ENCODE assay signal across 13 cellular contexts in genomic region chr9:95057121-95057520, GRCh38.
DNase-seq lines count a peak whose midpoint lies in the region; ATAC-seq, FAIRE-seq and TF ChIP-seq lines count a peak whose summit lies in the region.
"Had no signal": no experiment of that assay in that cellular context is flagged by ENCODE, and none has a peak within 500 bp of the region (broad histone marks: within the 10 kb centered on the region; RNA-seq: fewer than 3 reads in every experiment).

No MANE protein-coding gene starts in this region.

- H3K4me1 Mint-ChIP-seq in GM23338 = peaks cover 38% of the 10 kb centered on the region
- H3K4me1 Mint-ChIP-seq: activated naive CD4-positive, alpha-beta T cell treated with anti-CD3 and anti-CD28 coated beads, Interleukin-2, amount 50 U/mL, for 24 hours; memory B cell had no signal

- H3K9me3 Mint-ChIP-seq in GM23338 = no peaks in the 10 kb centered on the region
- H3K9me3 Mint-ChIP-seq: activated naive CD4-positive, alpha-beta T cell treated with anti-CD3 and anti-CD28 coated beads, Interleukin-2, amount 50 U/mL, for 24 hours; memory B cell had no signal

- no peak overlapping the region for H2AFZ ChIP-seq in GM23338

- intact Hi-C loops in esophagus muscularis mucosa (cut with DNase I) = loop anchor here (5.0 kb wide), 1 partner anchor 50 kb away; no protein-coding TSS in a partner anchor
- intact Hi-C loops in pancreas (cut with DNase I) = no loop called here

- H3K4me2 ChIP-seq in GM23338 = no peak overlapping the region

- H3K36me3 ChIP-seq in esophagus muscularis mucosa = peaks cover 0 to 20% (median 6%) of the 10 kb centered on the region in 4 donors
- peaks cover 0 to 21% (median 0%) of the 10 kb centered on the region in 3 donors for H3K36me3 ChIP-seq in pancreas
- no peaks in the 10 kb centered on the region for H3K36me3 ChIP-seq in GM23338 (ENCODE audit: insufficient read depth)

- H3K9me3 ChIP-seq in esophagus muscularis mucosa (no peaks in the 10 kb centered on the region), pancreas (no peaks in the 10 kb centered on the region)

- DNase-seq in COLO668 (lab: John Stamatoyannopoulos, UW; ENCODE audit: unreplicated experiment) (peak; percentile 19), OCI-M1 (lab: John Stamatoyannopoulos, UW) (peak; percentile 7), esophagus muscularis mucosa (ENCODE audit: extremely low spot score) (no peak), pancreas (no peak), NCI-H524 (lab: John Stamatoyannopoulos, UW) (no peak), dermis blood vessel endothelial cell (no peak), GM23338 (ENCODE audit: low spot score) (no peak)
- DNase-seq: activated CD4-positive, CD25-positive, alpha-beta regulatory T cell treated with anti-CD3 and anti-CD28 coated beads, Interleukin-2, amount 50 U/mL, for 72 hours; stimulated activated CD4-positive, alpha-beta T cell treated with anti-CD3 and anti-CD28 coated beads, Interleukin-2, amount 100 ng/mL, for 24 hours had no signal

- no peaks in the 10 kb centered on the region; the same call in 1 of the 2 replicates for H4K20me1 ChIP-seq in GM23338 (replicated peaks; ENCODE audit: insufficient read depth)

- H3K27me3 Mint-ChIP-seq in GM23338 (ENCODE audit: insufficient read depth, low read depth, poor library complexity) = peaks cover 9% of the 10 kb centered on the region
- H3K27me3 Mint-ChIP-seq: activated naive CD4-positive, alpha-beta T cell treated with anti-CD3 and anti-CD28 coated beads, Interleukin-2, amount 50 U/mL, for 24 hours; memory B cell had no signal

- WGBS in esophagus muscularis mucosa = 32% methylated on average over 10 of the region's 10 CpGs
- WGBS in pancreas, 2 donors = 17 to 25% methylated on average over 10 of the region's 10 CpGs

- no peak overlapping the region for H3K4me3 Mint-ChIP-seq in GM23338
- H3K4me3 Mint-ChIP-seq: activated naive CD4-positive, alpha-beta T cell treated with anti-CD3 and anti-CD28 coated beads, Interleukin-2, amount 50 U/mL, for 24 hours; memory B cell had no signal

- no peaks in the 10 kb centered on the region for H3K27me3 ChIP-seq in esophagus muscularis mucosa
- H3K27me3 ChIP-seq in pancreas = no peaks in the 10 kb centered on the region
- no peaks in the 10 kb centered on the region for H3K27me3 ChIP-seq in GM23338 (ENCODE audit: insufficient read depth)

- H3K27ac Mint-ChIP-seq in GM23338 = no peak overlapping the region
- H3K27ac Mint-ChIP-seq: activated naive CD4-positive, alpha-beta T cell treated with anti-CD3 and anti-CD28 coated beads, Interleukin-2, amount 50 U/mL, for 24 hours; memory B cell had no signal

- H3K4me3 ChIP-seq in esophagus muscularis mucosa (peak overlapping the region; percentile 36 to 49 (median 44)), pancreas (peak overlapping the region in 2 of 4 donors; percentile 6 to 9), GM23338 (no peak overlapping the region)

- TF ChIP-seq POLR2A in esophagus muscularis mucosa (IDR thresholded peaks at IDR 0.05; ENCODE audit: low read depth) (no peak), GM18505 (IDR thresholded peaks at IDR 0.05; ENCODE audit: borderline replicate concordance, extremely low read depth, insufficient read depth, insufficient read length) (no peak)

- H3K9me2 ChIP-seq in GM23338 (ENCODE audit: insufficient read depth) = no peaks in the 10 kb centered on the region

- H3F3A ChIP-seq in GM23338 (replicated peaks; ENCODE audit: low read depth) = no peaks in the 10 kb centered on the region

- H3K36me3 Mint-ChIP-seq in GM23338 (ENCODE audit: low read depth) = no peaks in the 10 kb centered on the region

- TF ChIP-seq CTCF in esophagus muscularis mucosa (IDR thresholded peaks at IDR 0.05) = no peak
- no peak for TF ChIP-seq CTCF in pancreas (IDR thresholded peaks at IDR 0.05)
- no peak for TF ChIP-seq CTCF in GM23338 (conservative IDR thresholded peaks at IDR 0.05; ENCODE audit: low read depth in 2 of 2)

- FAIRE-seq in pancreas (lab: Jason Lieb, UNC) = no peak
- FAIRE-seq: frontal cortex had no signal

- no peak for TF ChIP-seq EP300 in esophagus muscularis mucosa (IDR thresholded peaks at IDR 0.05)

- H3K27ac ChIP-seq in esophagus muscularis mucosa (replicated peaks in 1 of 4) (peak overlapping the region; percentile 86 to 95 (median 87)), pancreas (peak overlapping the region in 3 of 4 donors; percentile 8 to 70 (median 59)), GM23338 (ENCODE audit: low read depth) (no peak overlapping the region)

- H3K79me2 ChIP-seq in GM23338 (replicated peaks; ENCODE audit: insufficient read depth) = no peaks in the 10 kb centered on the region

- ATAC-seq in pancreas (peak; percentile 15 to 38 (median 26)), GM18505 (IDR thresholded peaks at IDR 0.05; ENCODE audit: unreplicated experiment) (no peak), GM23338 (no peak)

- H3K4me1 ChIP-seq in esophagus muscularis mucosa (peaks cover 94 to 100% (median 99%) of the 10 kb centered on the region in 4 donors), pancreas (peaks cover 68 to 85% (median 70%) of the 10 kb centered on the region in 3 donors), GM23338 (ENCODE audit: insufficient read depth) (peaks cover 18% of the 10 kb centered on the region)

TF ChIP-seq in GM23338, 12 proteins besides CTCF, POLR2A, EP300 and RAD21 (continues in another document):
- TF ChIP-seq EZH2phosphoT487 (IDR thresholded peaks at IDR 0.05; ENCODE audit: unreplicated experiment) = no peak
- no peak for TF ChIP-seq ZNF114 (CRISPR knock-in tag; IDR thresholded peaks at IDR 0.05)
- TF ChIP-seq ZNF331 (CRISPR knock-in tag; IDR thresholded peaks at IDR 0.05; ENCODE audit: low read depth) = no peak
- TF ChIP-seq POLR2AphosphoS5 (IDR thresholded peaks at IDR 0.05; ENCODE audit: low read depth) = no peak
- TF ChIP-seq EZH2 (IDR thresholded peaks at IDR 0.05; ENCODE audit: low read depth, unreplicated experiment) = no peak
- TF ChIP-seq ZNF462 (CRISPR knock-in tag; IDR thresholded peaks at IDR 0.05) = no peak
- no peak for TF ChIP-seq NANOG (IDR thresholded peaks at IDR 0.05; ENCODE audit: borderline replicate concordance)
- TF ChIP-seq JUNB (IDR thresholded peaks at IDR 0.05; ENCODE audit: unreplicated experiment) = no peak
- no peak for TF ChIP-seq CREB1 (CRISPR knock-in tag; IDR thresholded peaks at IDR 0.05; ENCODE audit: low read depth)

Comparison
In these comparisons a context has a peak if more than half of its experiments do, and no peak if none do; other contexts are left out.
1. DNase-seq: peak in COLO668 (single experiment) and OCI-M1 (single experiment); none in esophagus muscularis mucosa (single experiment), pancreas (0 of 6), NCI-H524 (0 of 2), dermis blood vessel endothelial cell (single experiment) and GM23338 (single experiment).
2. ATAC-seq: peak in pancreas (4 of 4); none in GM18505 (single experiment) and GM23338 (single experiment).